In genomic region chr7:23012186-23012585, GRCh38 we compare ENCODE assay signal across 10 cellular contexts. TPM values are rescaled to one million over a fixed set of nuclear protein-coding genes. Genes with fewer than 3 reads are reported as not detected.
DNase-seq lines count a peak whose midpoint lies in the region; ATAC-seq and TF ChIP-seq lines count a peak whose summit lies in the region.
"Had no signal": no experiment of that assay in that cellular context is flagged by ENCODE, and none has a peak within 500 bp of the region (broad histone marks: within the 10 kb centered on the region; RNA-seq: fewer than 3 reads in every experiment).

No MANE protein-coding gene starts in this region.

- H3K4me3 ChIP-seq in CD8-positive, alpha-beta memory T cell (ENCODE audit: low read length) = no peak overlapping the region
- H3K4me3 ChIP-seq in MG63 (peak overlapping the region; percentile 90), duodenal mucosa (ENCODE audit: low read depth in 1 of 2, low read length in 2 of 2) (peak overlapping the region; percentile 88 to 92), osteoblast (ENCODE audit: insufficient read depth, low read length) (peak overlapping the region; percentile 90)

- peaks cover 17 to 35% (median 22%) of the 10 kb centered on the region in 3 donors for H3K4me1 Mint-ChIP-seq in CD8-positive, alpha-beta memory T cell

- peaks cover 38% of the 10 kb centered on the region for H4K20me1 ChIP-seq in osteoblast (ENCODE audit: insufficient read depth, low read length)

- no peak overlapping the region for H2AFZ ChIP-seq in osteoblast (ENCODE audit: low read length)

- CTCF ChIA-PET in CD8-positive, alpha-beta memory T cell (lab: Charles Lee) = interaction anchor here (1.1 to 1.4 kb wide), 2 partner anchors 159 to 929 kb away, joined by 3 read pairs; no protein-coding TSS in a partner anchor

- peak overlapping the region; percentile 60 for H3K27ac ChIP-seq in CD8-positive, alpha-beta memory T cell (ENCODE audit: low read depth, low read length)
- no peak overlapping the region for H3K27ac ChIP-seq in duodenal mucosa (ENCODE audit: low read depth, low read length)
- H3K27ac ChIP-seq in osteoblast (ENCODE audit: low read depth, low read length) = no peak overlapping the region

- no peaks in the 10 kb centered on the region for H3K27me3 ChIP-seq in CD8-positive, alpha-beta memory T cell (ENCODE audit: insufficient read depth, low read length, poor library complexity, severe bottlenecking)
- H3K27me3 ChIP-seq in MG63 (no peaks in the 10 kb centered on the region), duodenal mucosa (ENCODE audit: control insufficient read depth in 1 of 2, insufficient read depth in 2 of 2, low read length in 2 of 2) (no peaks in the 10 kb centered on the region), osteoblast (ENCODE audit: insufficient read depth, low read length) (no peaks in the 10 kb centered on the region)

- no peak for TF ChIP-seq CTCF in osteoblast (IDR thresholded peaks at IDR 0.05; ENCODE audit: extremely low read depth, low read depth, low read length)

- H3K9me3 Mint-ChIP-seq in CD8-positive, alpha-beta memory T cell = no peaks in the 10 kb centered on the region

- H3K27ac Mint-ChIP-seq in CD8-positive, alpha-beta memory T cell = no peak overlapping the region
- H3K27ac Mint-ChIP-seq: brain had no signal

- DNase-seq in CD8-positive, alpha-beta memory T cell = no peak
- DNase-seq in MG63 = no peak
- no peak for DNase-seq in osteoblast (ENCODE audit: insufficient read length, low spot score, missing footprints)
- no peak for DNase-seq in activated effector memory CD4-positive, alpha-beta T cell treated with Interleukin-2 at 50 U/mL for 16 hours
- DNase-seq in AML-193 (lab: John Stamatoyannopoulos, UW) = no peak
- DNase-seq: MV-4-11 had no signal

- POLR2A ChIA-PET in CD8-positive, alpha-beta memory T cell (lab: Charles Lee) = no interaction called here

- ATAC-seq in HG03159 (IDR thresholded peaks at IDR 0.05; ENCODE audit: unreplicated experiment) (no peak), HG02885 (IDR thresholded peaks at IDR 0.05; ENCODE audit: poor library complexity, unreplicated experiment) (no peak)

- H3K9me3 ChIP-seq in CD8-positive, alpha-beta memory T cell (ENCODE audit: low read length) = no peaks in the 10 kb centered on the region
- no peaks in the 10 kb centered on the region for H3K9me3 ChIP-seq in MG63
- H3K9me3 ChIP-seq in duodenal mucosa (ENCODE audit: control insufficient read depth in 1 of 2, low read length in 2 of 2) = no peaks in the 10 kb centered on the region
- no peaks in the 10 kb centered on the region for H3K9me3 ChIP-seq in osteoblast (ENCODE audit: low read depth, low read length)

- H3K36me3 Mint-ChIP-seq in CD8-positive, alpha-beta memory T cell = peaks cover 0 to 4% (median 0%) of the 10 kb centered on the region in 3 donors
- H3K36me3 Mint-ChIP-seq: brain had no signal

- H3K79me2 ChIP-seq in osteoblast (ENCODE audit: insufficient read depth, low read length) = peaks cover 67% of the 10 kb centered on the region

- H3K4me3 Mint-ChIP-seq in CD8-positive, alpha-beta memory T cell = no peak overlapping the region
- H3K4me3 Mint-ChIP-seq: brain had no signal

- peaks cover 0 to 1% of the 10 kb centered on the region in 2 donors for H3K27me3 Mint-ChIP-seq in CD8-positive, alpha-beta memory T cell

- H3K36me3 ChIP-seq in CD8-positive, alpha-beta memory T cell (ENCODE audit: insufficient read depth, low read length) = no peaks in the 10 kb centered on the region
- no peaks in the 10 kb centered on the region for H3K36me3 ChIP-seq in MG63
- no peaks in the 10 kb centered on the region for H3K36me3 ChIP-seq in duodenal mucosa (ENCODE audit: control insufficient read depth in 1 of 2, insufficient read depth in 2 of 2, low read length in 2 of 2)
- H3K36me3 ChIP-seq in osteoblast (ENCODE audit: insufficient read depth, low read length) = no peaks in the 10 kb centered on the region

- peak overlapping the region in 1 of 2 donors; percentile 73 for H3K9ac ChIP-seq in duodenal mucosa (ENCODE audit: low read depth in 1 of 2, low read length in 2 of 2)

- peaks cover 18% of the 10 kb centered on the region for H3K4me1 ChIP-seq in CD8-positive, alpha-beta memory T cell (ENCODE audit: insufficient read depth, low read length)
- H3K4me1 ChIP-seq in duodenal mucosa (ENCODE audit: control insufficient read depth in 1 of 2, insufficient read depth in 2 of 2, low read length in 2 of 2) (peaks cover 28 to 38% of the 10 kb centered on the region in 2 donors), osteoblast (ENCODE audit: insufficient read depth, low read length) (peaks cover 30% of the 10 kb centered on the region)

- peak overlapping the region; percentile 89 for H3K4me2 ChIP-seq in osteoblast (ENCODE audit: insufficient read depth, low read length)

RNA-seq across cellular contexts. Expression of gene HYCC1, which starts 1.7 kb away (rescaled TPM):
- total RNA-seq in CD8-positive, alpha-beta memory T cell = 10 to 100 TPM; 29.2 to 31.0 TPM
- 11.7 TPM for polyA plus RNA-seq in CD8-positive, alpha-beta memory T cell
- 19.6 and 24.8 TPM in 2 replicates for total RNA-seq in MG63 (2014; rRNA removed; shearing (Covaris generic); ENCODE audit: low replicate concordance)
- total RNA-seq in osteoblast = 103 and 121 TPM in 2 replicates
